ENCODE assay signal across 31 cellular contexts in the genomic region with DNA sequence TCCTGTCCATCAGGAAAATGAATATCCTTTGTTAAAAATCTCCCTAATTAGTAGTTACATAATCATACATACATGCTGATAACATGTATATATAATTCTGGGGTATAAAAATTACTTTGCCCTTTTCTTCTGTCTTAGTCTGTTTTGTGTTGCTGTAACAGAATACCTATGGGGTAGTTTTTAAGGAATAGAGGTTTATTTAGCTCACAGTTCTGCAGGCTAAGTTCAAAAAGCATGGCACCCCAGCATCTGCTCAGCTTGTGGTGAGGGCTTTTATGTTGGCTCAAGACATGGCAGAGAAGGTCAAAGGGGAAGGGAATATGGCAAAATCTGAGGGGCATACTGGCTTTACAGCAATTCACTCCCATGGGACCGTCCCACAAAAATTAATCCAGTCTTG.
"Had no signal": no experiment of that assay in that cellular context is flagged by ENCODE, and none has a peak within 500 bp of the region (broad histone marks: within the 10 kb centered on the region; RNA-seq: fewer than 3 reads in every experiment).

No MANE protein-coding gene starts in this region.

- H3K4me1 ChIP-seq: body of pancreas, breast epithelium had no signal

- FAIRE-seq: astrocyte had no signal

- ATAC-seq: activated CD8-positive, alpha-beta T cell treated with anti-CD3 and anti-CD28 coated beads for 36 hours; activated naive CD8-positive, alpha-beta T cell treated with anti-CD3 and anti-CD28 coated beads, Interleukin-2, amount 50 U/mL, for 24 hours; activated T-cell treated with anti-CD3 and anti-CD28 coated beads, Interleukin-2, amount 50 U/mL, for 4 hours; activated T-cell treated with anti-CD3 and anti-CD28 coated beads, Interleukin-2, amount 50 U/mL, for 72 hours; activated T-helper 17 cell treated with anti-CD3 and anti-CD28 coated beads, Interleukin-2, amount 50 U/mL, for 72 hours; body of pancreas had no signal

- H3K4me3 ChIP-seq: body of pancreas, breast epithelium had no signal

- H3K27ac ChIP-seq: body of pancreas, brain microvascular endothelial cell, breast epithelium, VCaP had no signal

- H3K9me3 ChIP-seq: body of pancreas, breast epithelium had no signal

- H3K27me3 ChIP-seq: body of pancreas, brain microvascular endothelial cell, breast epithelium had no signal

- H3K36me3 ChIP-seq: brain microvascular endothelial cell, breast epithelium had no signal

- DNase-seq: activated B cell treated with CpG ODN at 0.5 μM for 24 hours; activated CD4-positive, alpha-beta memory T cell treated with anti-CD3 and anti-CD28 coated beads for 36 hours; activated CD4-positive, alpha-beta T cell treated with anti-CD3 and anti-CD28 coated beads for 4 hours; activated CD4-positive, alpha-beta T cell treated with anti-CD3 and anti-CD28 coated beads, Interleukin-2, amount 10 ng/mL, durations not matched to agents 24 days and 14 days; activated CD4-positive, alpha-beta T cell treated with anti-CD3 and anti-CD28 coated beads, Interleukin-2, amount 50 U/mL, for 1 hour; activated CD4-positive, alpha-beta T cell treated with anti-CD3 and anti-CD28 coated beads, Interleukin-2, amount 50 U/mL, for 4 hours; activated CD4-positive, CD25-positive, alpha-beta regulatory T cell treated with anti-CD3 and anti-CD28 coated beads, Interleukin-2, amount 50 U/mL, for 72 hours; activated CD8-positive, alpha-beta memory T cell treated with anti-CD3 and anti-CD28 coated beads, Interleukin-2, amount 50 U/mL, for 4 hours; activated CD8-positive, alpha-beta T cell treated with anti-CD3 and anti-CD28 coated beads for 36 hours; activated effector memory CD4-positive, alpha-beta T cell treated with anti-CD3 and anti-CD28 coated beads, Interleukin-2, amount 50 U/mL, for 16 hours; activated gamma-delta T cell treated with Interleukin-2 at 50 U/mL for 16 hours; activated naive CD4-positive, alpha-beta T cell treated with anti-CD3 and anti-CD28 coated beads, Interleukin-2, amount 10 ng/mL, durations not matched to agents 7 days and 5 days; activated naive CD4-positive, alpha-beta T cell treated with Interleukin-2 at 50 U/mL for 16 hours; activated naive CD8-positive, alpha-beta T cell treated with anti-CD3 and anti-CD28 coated beads, Interleukin-2, amount 10 ng/mL, durations not matched to agents 7 days and 5 days; activated naive CD8-positive, alpha-beta T cell treated with anti-CD3 and anti-CD28 coated beads, Interleukin-2, amount 50 U/mL, for 24 hours; activated T-cell treated with anti-CD3 and anti-CD28 coated beads for 4 hours; activated T-cell treated with anti-CD3 and anti-CD28 coated beads, Interleukin-2, amount 50 U/mL, for 1 hour; activated T-cell treated with anti-CD3 and anti-CD28 coated beads, Interleukin-2, amount 50 U/mL, for 4 hours; activated T-cell treated with anti-CD3 and anti-CD28 coated beads, Interleukin-2, amount 50 U/mL, for 72 hours; amygdala; aorta; body of pancreas; brain microvascular endothelial cell; cerebellar nuclear complex; T-helper 1 cell; T-helper 2 cell; T-helper 9 cell had no signal
